ENCODE assay signal across 18 cellular contexts in the genomic region with DNA sequence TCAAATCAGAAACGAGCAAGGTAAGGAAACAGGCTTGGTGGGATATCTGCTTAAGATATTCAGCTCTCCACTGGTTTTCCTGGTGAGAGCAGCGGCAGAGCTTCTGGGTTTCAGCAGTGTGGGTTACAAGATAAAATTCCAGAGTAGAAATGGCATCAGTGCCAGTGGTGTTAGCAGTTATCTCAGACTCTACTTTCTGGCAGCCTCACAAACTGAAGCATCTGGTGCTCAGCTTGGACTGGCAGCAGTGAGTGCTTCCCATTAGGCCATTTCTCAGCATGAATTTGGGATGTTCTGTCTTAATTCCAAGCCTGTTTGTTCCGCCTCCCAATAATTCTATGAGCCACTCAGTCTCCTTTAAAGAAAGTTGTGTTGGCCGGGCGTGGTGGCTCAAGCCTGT. TPM values are rescaled to one million over a fixed set of nuclear protein-coding genes. Genes with fewer than 3 reads are reported as not detected.
DNase-seq lines count a peak whose midpoint lies in the region; ATAC-seq and TF ChIP-seq lines count a peak whose summit lies in the region.
"Had no signal": no experiment of that assay in that cellular context is flagged by ENCODE, and none has a peak within 500 bp of the region (broad histone marks: within the 10 kb centered on the region; RNA-seq: fewer than 3 reads in every experiment).

No MANE protein-coding gene starts in this region.

- TF ChIP-seq CTCF in activated CD8-positive, alpha-beta T cell treated with anti-CD3 and anti-CD28 coated beads for 36 hours (IDR thresholded peaks at IDR 0.05), result no peak
- TF ChIP-seq CTCF in IMR-90 (conservative IDR thresholded peaks at IDR 0.05; ENCODE audit: low read depth, low read length), result no peak
- no peak for TF ChIP-seq CTCF in osteoblast (IDR thresholded peaks at IDR 0.05; ENCODE audit: extremely low read depth, low read depth, low read length)

- H3K27me3 ChIP-seq in IMR-90 (ENCODE audit: control insufficient read depth, insufficient read depth, low read length) (no peaks in the 10 kb centered on the region), osteoblast (ENCODE audit: insufficient read depth, low read length) (no peaks in the 10 kb centered on the region)
- H3K27me3 ChIP-seq: upper lobe of right lung had no signal

- no peak overlapping the region for H3K14ac ChIP-seq in IMR-90 (replicated peaks; ENCODE audit: low read depth, low read length)

- DNase-seq in activated CD8-positive, alpha-beta T cell treated with anti-CD3 and anti-CD28 coated beads for 36 hours, result no peak
- no peak for DNase-seq in activated CD8-positive, alpha-beta T cell treated with anti-CD3 and anti-CD28 coated beads, Interleukin-2, amount 10 ng/mL, durations not matched to agents 7 days and 5 days
- DNase-seq in IMR-90 (no peak), epithelial cell of prostate (ENCODE audit: low read depth, low spot score) (no peak), osteoblast (ENCODE audit: insufficient read length, low spot score, missing footprints) (no peak)
- DNase-seq in NK-92 treated with Interleukin-12 subunit alpha and Interleukin-12 subunit beta, amount 100 ng/mL, for 24 hours (lab: John Stamatoyannopoulos, UW), result no peak
- DNase-seq: activated CD8-positive, alpha-beta memory T cell treated with anti-CD3 and anti-CD28 coated beads, Interleukin-2, amount 50 U/mL, for 4 hours; amniotic stem cell; NCI-H1417 treated with DMSO at 0.1 percent for 48 hours; retina; stimulated activated CD4-positive, alpha-beta T cell treated with anti-CD3 and anti-CD28 coated beads, Interleukin-2, amount 100 ng/mL, for 24 hours; SW 1271; upper lobe of right lung had no signal

- peaks cover 82% of the 10 kb centered on the region for H3K4me1 Mint-ChIP-seq in activated CD8-positive, alpha-beta T cell treated with anti-CD3 and anti-CD28 coated beads for 36 hours (ENCODE audit: low read depth)
- H3K4me1 Mint-ChIP-seq in activated CD8-positive, alpha-beta T cell treated with anti-CD3 and anti-CD28 coated beads, Interleukin-2, amount 10 ng/mL, durations not matched to agents 7 days and 5 days (ENCODE audit: low read depth), result peaks cover 77% of the 10 kb centered on the region

- H3K27me3 Mint-ChIP-seq in activated CD8-positive, alpha-beta T cell treated with anti-CD3 and anti-CD28 coated beads for 36 hours, result no peaks in the 10 kb centered on the region
- H3K27me3 Mint-ChIP-seq in activated CD8-positive, alpha-beta T cell treated with anti-CD3 and anti-CD28 coated beads, Interleukin-2, amount 10 ng/mL, durations not matched to agents 7 days and 5 days (ENCODE audit: low read depth), result no peaks in the 10 kb centered on the region
- H3K27me3 Mint-ChIP-seq: natural killer cell treated with Interleukin-12 subunit alpha and Interleukin-12 subunit beta and Interleukin-15 and Interleukin-18, amount 100 ng/mL, for 72 hours had no signal

- H2BK15ac ChIP-seq in IMR-90 (ENCODE audit: low read depth, low read length), result no peak overlapping the region

- no peak overlapping the region for H3K4me2 ChIP-seq in IMR-90 (ENCODE audit: low read depth, low read length)
- no peak overlapping the region for H3K4me2 ChIP-seq in osteoblast (ENCODE audit: insufficient read depth, low read length)

- POLR2A ChIA-PET in activated CD8-positive, alpha-beta T cell treated with anti-CD3 and anti-CD28 coated beads for 36 hours (lab: Charles Lee), result interaction anchor here (1.1 to 8.1 kb wide), 3 partner anchors 6 to 34 kb away, joined by 3 to 74 read pairs (median 3); a partner anchor contains a TSS
- POLR2A ChIA-PET in activated CD8-positive, alpha-beta T cell treated with anti-CD3 and anti-CD28 coated beads, Interleukin-2, amount 10 ng/mL, durations not matched to agents 7 days and 5 days (lab: Charles Lee), result interaction anchor here (2.6 kb wide), 1 partner anchor 9 kb away, joined by 11 read pairs; a partner anchor contains a TSS
- POLR2A ChIA-PET in IMR-90 (lab: Charles Lee; ENCODE audit: unreplicated experiment), result no interaction called here

- peaks cover 45% of the 10 kb centered on the region for H3K36me3 ChIP-seq in IMR-90 (ENCODE audit: control insufficient read depth, insufficient read depth, low read length)
- peaks cover 96% of the 10 kb centered on the region for H3K36me3 ChIP-seq in osteoblast (ENCODE audit: insufficient read depth, low read length)

- peaks cover 21 to 62% of the 10 kb centered on the region in 2 experiments for H3K79me1 ChIP-seq in IMR-90 (ENCODE audit: low read depth in 1 of 2, low read length in 2 of 2)

- CTCF ChIA-PET in activated CD8-positive, alpha-beta T cell treated with anti-CD3 and anti-CD28 coated beads for 36 hours (lab: Charles Lee), result interaction anchor here (3.3 kb wide), 1 partner anchor 12 kb away, joined by 19 read pairs; no protein-coding TSS in a partner anchor
- CTCF ChIA-PET in activated CD8-positive, alpha-beta T cell treated with anti-CD3 and anti-CD28 coated beads, Interleukin-2, amount 10 ng/mL, durations not matched to agents 7 days and 5 days (lab: Charles Lee), result interaction anchor here (1.0 to 12.5 kb wide), 5 partner anchors 9 to 91 kb away, joined by 3 to 94 read pairs (median 7); a partner anchor contains a TSS
- CTCF ChIA-PET in IMR-90 (lab: Yijun Ruan, JAX), result no interaction called here

- no peak overlapping the region for H2BK120ac ChIP-seq in IMR-90 (ENCODE audit: low read depth, low read length)

- no peak overlapping the region for H3K27ac ChIP-seq in IMR-90 (ENCODE audit: insufficient read depth, low read length)
- peak overlapping the region; percentile 96 for H3K27ac ChIP-seq in epithelial cell of prostate
- peak overlapping the region; percentile 51 for H3K27ac ChIP-seq in osteoblast (ENCODE audit: low read depth, low read length)
- H3K27ac ChIP-seq: upper lobe of right lung, VCaP had no signal

- in situ Hi-C loops in IMR-90 (cut with MboI; ENCODE audit: low sequenced_read_pairs), result no loop called here

- no peak overlapping the region for H4K5ac ChIP-seq in IMR-90 (ENCODE audit: low read depth, low read length)

- H3K18ac ChIP-seq in IMR-90 (ENCODE audit: low read depth, low read length), result no peak overlapping the region

- no peak for ATAC-seq in activated CD8-positive, alpha-beta T cell treated with anti-CD3 and anti-CD28 coated beads for 36 hours
- ATAC-seq in activated CD8-positive, alpha-beta T cell treated with anti-CD3 and anti-CD28 coated beads, Interleukin-2, amount 10 ng/mL, durations not matched to agents 7 days and 5 days, result no peak
- ATAC-seq in IMR-90 (ENCODE audit: low read depth) (no peak), HG03135 (IDR thresholded peaks at IDR 0.05; ENCODE audit: unreplicated experiment) (no peak), HG02571 (IDR thresholded peaks at IDR 0.05; ENCODE audit: unreplicated experiment) (no peak)
- ATAC-seq: natural killer cell treated with Interleukin-12 subunit alpha and Interleukin-12 subunit beta and Interleukin-15 and Interleukin-18, amount 100 ng/mL, for 72 hours; upper lobe of right lung had no signal

- peaks cover 9% of the 10 kb centered on the region for H3K4me1 ChIP-seq in IMR-90 (ENCODE audit: control insufficient read depth, insufficient read depth, low read length)
- peaks cover 28% of the 10 kb centered on the region for H3K4me1 ChIP-seq in osteoblast (ENCODE audit: insufficient read depth, low read length)

- H4K91ac ChIP-seq in IMR-90 (ENCODE audit: insufficient read depth, low read depth, low read length), result no peak overlapping the region

- no peak overlapping the region for H2BK5ac ChIP-seq in IMR-90 (ENCODE audit: low read depth, low read length, poor library complexity, severe bottlenecking)

- H4K20me1 ChIP-seq in IMR-90 (ENCODE audit: insufficient read depth, low read length) (peaks cover 48% of the 10 kb centered on the region; the same call in 1 of the 2 replicates), osteoblast (ENCODE audit: insufficient read depth, low read length) (peaks cover 21% of the 10 kb centered on the region)

- H3K4ac ChIP-seq in IMR-90 (ENCODE audit: low read depth, low read length), result no peak overlapping the region; the same call in 1 of the 2 replicates

- no peak overlapping the region for H2BK20ac ChIP-seq in IMR-90 (ENCODE audit: low read depth, low read length)

- BruUV-seq in IMR-90 (replicated peaks; lab: Mats Ljungman, UMichigan), result no TSS peak

- H3K79me2 ChIP-seq in osteoblast (ENCODE audit: insufficient read depth, low read length), result peaks cover 73% of the 10 kb centered on the region

- H2AFZ ChIP-seq in IMR-90 (replicated peaks; ENCODE audit: low read length, poor library complexity) (no peak overlapping the region), osteoblast (ENCODE audit: low read length) (no peak overlapping the region)

- H3K9me3 ChIP-seq in IMR-90 (ENCODE audit: control insufficient read depth, insufficient read depth, low read length) (no peaks in the 10 kb centered on the region), osteoblast (ENCODE audit: low read depth, low read length) (no peaks in the 10 kb centered on the region)
- H3K9me3 ChIP-seq: upper lobe of right lung had no signal

- H3K36me3 Mint-ChIP-seq in activated CD8-positive, alpha-beta T cell treated with anti-CD3 and anti-CD28 coated beads for 36 hours (ENCODE audit: low read depth), result peaks cover 86% of the 10 kb centered on the region
- H3K36me3 Mint-ChIP-seq in activated CD8-positive, alpha-beta T cell treated with anti-CD3 and anti-CD28 coated beads, Interleukin-2, amount 10 ng/mL, durations not matched to agents 7 days and 5 days (ENCODE audit: low read depth), result peaks cover 80% of the 10 kb centered on the region

- TF ChIP-seq RAD21 in IMR-90 (IDR thresholded peaks at IDR 0.05; ENCODE audit: low read length), result no peak

- intact Hi-C loops in activated CD8-positive, alpha-beta T cell treated with anti-CD3 and anti-CD28 coated beads for 36 hours (cut with micrococcal nuclease), result no loop called here
- intact Hi-C loops in IMR-90 (cut with micrococcal nuclease), result no loop called here

- dilution Hi-C loops in IMR-90 (cut with HindIII; ENCODE audit: low sequenced_read_pairs, unreplicated experiment), result no loop called here

- 100% methylated on average over 2 of the region's 5 CpGs; no CpG with 5 or more reads in 1 of the 2 experiments for WGBS in IMR-90 (ENCODE audit: extremely low coverage in 2 of 2, insufficient read length in 1 of 2), 2 experiments

- peaks cover 14% of the 10 kb centered on the region; the same call in 1 of the 2 replicates for H3K9me1 ChIP-seq in IMR-90 (ENCODE audit: insufficient read depth, low read length)

- H3K56ac ChIP-seq in IMR-90 (ENCODE audit: extremely low read depth, insufficient read depth, low read length), result no peak overlapping the region

- H3K4me3 ChIP-seq in IMR-90 (ENCODE audit: insufficient read depth, low read depth, low read length) (no peak overlapping the region), osteoblast (ENCODE audit: insufficient read depth, low read length) (no peak overlapping the region)
- H3K4me3 ChIP-seq: upper lobe of right lung had no signal

- peak overlapping the region; percentile 23; the same call in 1 of the 2 replicates for H3K23ac ChIP-seq in IMR-90 (ENCODE audit: low read depth, low read length)

- no peak overlapping the region for H3K9ac ChIP-seq in IMR-90 (ENCODE audit: low read depth, low read length)

- H3K27ac Mint-ChIP-seq in activated CD8-positive, alpha-beta T cell treated with anti-CD3 and anti-CD28 coated beads for 36 hours, result peak overlapping the region; percentile 94
- H3K27ac Mint-ChIP-seq in activated CD8-positive, alpha-beta T cell treated with anti-CD3 and anti-CD28 coated beads, Interleukin-2, amount 10 ng/mL, durations not matched to agents 7 days and 5 days, result no peak overlapping the region

- 0 out of 2 replicates have a peak overlapping the region, but pooled peaks have one; percentile 13 for H2AK5ac ChIP-seq in IMR-90 (ENCODE audit: low read depth, low read length)

- H3K9me3 Mint-ChIP-seq in activated CD8-positive, alpha-beta T cell treated with anti-CD3 and anti-CD28 coated beads for 36 hours, result no peaks in the 10 kb centered on the region
- no peaks in the 10 kb centered on the region for H3K9me3 Mint-ChIP-seq in activated CD8-positive, alpha-beta T cell treated with anti-CD3 and anti-CD28 coated beads, Interleukin-2, amount 10 ng/mL, durations not matched to agents 7 days and 5 days (ENCODE audit: insufficient read depth)
- H3K9me3 Mint-ChIP-seq: natural killer cell treated with Interleukin-12 subunit alpha and Interleukin-12 subunit beta and Interleukin-15 and Interleukin-18, amount 100 ng/mL, for 72 hours had no signal

- H3K4me3 Mint-ChIP-seq in activated CD8-positive, alpha-beta T cell treated with anti-CD3 and anti-CD28 coated beads for 36 hours, result no peak overlapping the region
- no peak overlapping the region for H3K4me3 Mint-ChIP-seq in activated CD8-positive, alpha-beta T cell treated with anti-CD3 and anti-CD28 coated beads, Interleukin-2, amount 10 ng/mL, durations not matched to agents 7 days and 5 days

- H4K8ac ChIP-seq in IMR-90 (ENCODE audit: low read depth in 2 of 2, low read length in 2 of 2), result no peak overlapping the region

- no peak for TF ChIP-seq POLR2A in IMR-90 (IDR thresholded peaks at IDR 0.05; ENCODE audit: low read depth, low read length)

- H2AK9ac ChIP-seq in IMR-90 (replicated peaks; ENCODE audit: low read depth, low read length, poor library complexity), result no peak overlapping the region

RNA-seq across cellular contexts. Expression of a gene that starts 6.9 kb away (rescaled TPM):
- 1 to 10 TPM; 1.8 to 2.7 TPM for total RNA-seq in activated CD8-positive, alpha-beta T cell treated with anti-CD3 and anti-CD28 coated beads for 36 hours
- 1 to 10 TPM in 1 of 2 experiments, under 1 TPM in 1; 0.94 to 1.2 TPM for total RNA-seq in activated CD8-positive, alpha-beta T cell treated with anti-CD3 and anti-CD28 coated beads, Interleukin-2, amount 10 ng/mL, durations not matched to agents 7 days and 5 days
- total RNA-seq in IMR-90 (2012; rRNA removed), result 1.9 and 2.3 TPM in 2 replicates
- polyA plus RNA-seq in IMR-90 (2012; rRNA removed), result 1.1 and 1.4 TPM in 2 replicates
- 1.0 and 3.0 TPM in 2 replicates for polyA plus RNA-seq in IMR-90 (2012; cell fraction: cytosol; rRNA removed)
- polyA plus RNA-seq in IMR-90 (2012; cell fraction: nucleus; rRNA removed; ENCODE audit: low replicate concordance), result 1.2 and 2.8 TPM in 2 replicates
- total RNA-seq in osteoblast, result 1.8 and 2.2 TPM in 2 replicates

RNA-seq across cellular contexts. Expression of a gene that starts 7.4 kb away (rescaled TPM):
- total RNA-seq in activated CD8-positive, alpha-beta T cell treated with anti-CD3 and anti-CD28 coated beads for 36 hours, result 100 to 1,000 TPM; 179 to 189 TPM
- total RNA-seq in activated CD8-positive, alpha-beta T cell treated with anti-CD3 and anti-CD28 coated beads, Interleukin-2, amount 10 ng/mL, durations not matched to agents 7 days and 5 days, result 100 to 1,000 TPM; 114 to 119 TPM
- total RNA-seq in IMR-90 (2012; rRNA removed) (258 and 330 TPM in 2 replicates), osteoblast (149 and 177 TPM in 2 replicates)
- 186 and 189 TPM in 2 replicates for polyA plus RNA-seq in IMR-90 (2012; rRNA removed)
- polyA plus RNA-seq in IMR-90 (2012; cell fraction: cytosol; rRNA removed), result 142 and 178 TPM in 2 replicates
- 39.1 and 96.8 TPM in 2 replicates for polyA plus RNA-seq in IMR-90 (2012; cell fraction: nucleus; rRNA removed; ENCODE audit: low replicate concordance)

RNA-seq across cellular contexts. Expression of a gene that starts 29.9 kb away (rescaled TPM):
- total RNA-seq in activated CD8-positive, alpha-beta T cell treated with anti-CD3 and anti-CD28 coated beads for 36 hours, result under 1 TPM in 1 of 2 experiments, not detected in 1; 0.16 TPM
- total RNA-seq in activated CD8-positive, alpha-beta T cell treated with anti-CD3 and anti-CD28 coated beads, Interleukin-2, amount 10 ng/mL, durations not matched to agents 7 days and 5 days, result under 1 TPM in 1 of 2 experiments, not detected in 1; 0.18 TPM
- total RNA-seq in IMR-90 (2012; rRNA removed) (under 0.01 TPM in 1 of 2 replicates, not detected in the other), osteoblast (0.36 and 0.59 TPM in 2 replicates)
- polyA plus RNA-seq in IMR-90 (2012; rRNA removed), result 0.05 and 0.07 TPM in 2 replicates
- 0.04 TPM in 1 of 2 replicates, not detected in the other for polyA plus RNA-seq in IMR-90 (2012; cell fraction: cytosol; rRNA removed)
- 0.02 TPM in 1 of 2 replicates, not detected in the other for polyA plus RNA-seq in IMR-90 (2012; cell fraction: nucleus; rRNA removed; ENCODE audit: low replicate concordance)
- total RNA-seq: natural killer cell treated with Interleukin-12 subunit alpha and Interleukin-12 subunit beta and Interleukin-15 and Interleukin-18, amount 100 ng/mL, for 72 hours; OCI-LY7 had no signal
